ENCODE assay signal across 1 cellular context in the genomic region with DNA sequence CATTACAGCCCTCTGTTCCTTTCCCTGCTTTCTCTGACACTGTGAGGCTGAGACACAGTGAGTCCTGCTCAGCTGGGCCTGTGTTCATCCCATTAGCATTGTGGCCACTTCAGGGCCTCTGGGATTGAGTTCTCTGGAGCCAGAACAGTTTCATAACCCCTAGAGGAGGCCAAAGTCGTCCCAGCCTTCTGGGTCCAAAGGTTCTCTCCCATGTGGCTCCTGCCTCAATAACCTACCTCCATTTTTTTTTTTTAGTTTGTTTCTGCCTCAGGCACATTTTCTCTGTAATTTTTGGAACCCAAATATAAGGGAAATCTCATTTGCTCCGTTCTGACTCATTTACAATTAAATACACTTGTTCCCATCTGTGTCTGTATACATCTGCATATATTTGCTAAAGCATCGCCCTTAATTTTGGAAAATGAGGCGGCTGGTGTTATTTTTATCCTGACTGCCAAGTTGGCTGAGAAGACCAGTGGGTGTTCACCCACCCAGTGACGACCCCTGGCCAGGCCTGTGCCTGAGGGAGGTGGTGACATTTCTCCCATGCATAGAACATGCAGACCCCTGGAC.
TF ChIP-seq lines count a peak whose summit lies in the region.

No MANE protein-coding gene starts in this region.

TF ChIP-seq in HepG2, 621 proteins besides CTCF, POLR2A, EP300 and RAD21 (continued from another document and continues in another):
- TF ChIP-seq, protein P1, sequence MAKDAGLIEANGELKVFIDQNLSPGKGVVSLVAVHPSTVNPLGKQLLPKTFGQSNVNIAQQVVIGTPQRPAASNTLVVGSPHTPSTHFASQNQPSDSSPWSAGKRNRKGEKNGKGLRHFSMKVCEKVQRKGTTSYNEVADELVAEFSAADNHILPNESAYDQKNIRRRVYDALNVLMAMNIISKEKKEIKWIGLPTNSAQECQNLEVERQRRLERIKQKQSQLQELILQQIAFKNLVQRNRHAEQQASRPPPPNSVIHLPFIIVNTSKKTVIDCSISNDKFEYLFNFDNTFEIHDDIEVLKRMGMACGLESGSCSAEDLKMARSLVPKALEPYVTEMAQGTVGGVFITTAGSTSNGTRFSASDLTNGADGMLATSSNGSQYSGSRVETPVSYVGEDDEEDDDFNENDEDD (CRISPR knock-in tag; IDR thresholded peaks at IDR 0.05; ENCODE audit: borderline replicate concordance), result no peak
- TF ChIP-seq CBX2 (IDR thresholded peaks at IDR 0.05; ENCODE audit: low read depth, low read length) (no peak), CBX2 (CRISPR knock-in tag; IDR thresholded peaks at IDR 0.05; ENCODE audit: low read depth) (no peak), ZNF382 (CRISPR knock-in tag; IDR thresholded peaks at IDR 0.05; ENCODE audit: borderline replicate concordance) (no peak), POGZ (CRISPR knock-in tag; IDR thresholded peaks at IDR 0.05) (peak; percentile 61; the same call in 1 of the 2 replicates), ZNF34 (CRISPR knock-in tag; IDR thresholded peaks at IDR 0.05; ENCODE audit: borderline replicate concordance) (no peak), NAIF1 (CRISPR knock-in tag; IDR thresholded peaks at IDR 0.05; ENCODE audit: borderline replicate concordance) (no peak), ZFP41 (CRISPR knock-in tag; IDR thresholded peaks at IDR 0.05; ENCODE audit: borderline replicate concordance) (no peak), IRX3 (CRISPR knock-in tag; IDR thresholded peaks at IDR 0.05; ENCODE audit: borderline replicate concordance, low read depth) (no peak), ZNF549 (CRISPR knock-in tag; IDR thresholded peaks at IDR 0.05) (no peak), CBFB (CRISPR knock-in tag; IDR thresholded peaks at IDR 0.05) (0 out of 2 replicates have a peak, but pooled peaks have one; percentile 20), ZSCAN21 (CRISPR knock-in tag; IDR thresholded peaks at IDR 0.05; ENCODE audit: borderline replicate concordance) (no peak), POLR2AphosphoS5 (IDR thresholded peaks at IDR 0.05; ENCODE audit: low read depth, low read length) (peak; percentile 58), CEBPB (IDR thresholded peaks at IDR 0.05; ENCODE audit: borderline replicate concordance, low read depth, low read length) (peak; percentile 39; the same call in 1 of the 2 replicates), HNRNPL (IDR thresholded peaks at IDR 0.05; ENCODE audit: low read depth, low read length) (no peak), HNRNPK (IDR thresholded peaks at IDR 0.05; ENCODE audit: low read depth, low read length, poor library complexity, severe bottlenecking) (no peak), MBNL3 (CRISPR knock-in tag; conservative IDR thresholded peaks at IDR 0.05) (no peak), KLF15 (CRISPR knock-in tag; IDR thresholded peaks at IDR 0.05; ENCODE audit: borderline replicate concordance) (no peak), PCBP1 (IDR thresholded peaks at IDR 0.05; ENCODE audit: borderline replicate concordance, low read depth, low read length) (no peak), ZNF383 (CRISPR knock-in tag; IDR thresholded peaks at IDR 0.05; ENCODE audit: borderline replicate concordance) (no peak), NFKBIZ (CRISPR knock-in tag; IDR thresholded peaks at IDR 0.05) (no peak; the same call in 1 of the 2 replicates), ZFP37 (CRISPR knock-in tag; IDR thresholded peaks at IDR 0.05; ENCODE audit: borderline replicate concordance) (no peak), ZNF850 (CRISPR knock-in tag; conservative IDR thresholded peaks at IDR 0.05) (no peak), PHF8 (CRISPR knock-in tag; IDR thresholded peaks at IDR 0.05) (0 out of 2 replicates have a peak, but pooled peaks have one; percentile 36)
- TF ChIP-seq, protein P2, sequence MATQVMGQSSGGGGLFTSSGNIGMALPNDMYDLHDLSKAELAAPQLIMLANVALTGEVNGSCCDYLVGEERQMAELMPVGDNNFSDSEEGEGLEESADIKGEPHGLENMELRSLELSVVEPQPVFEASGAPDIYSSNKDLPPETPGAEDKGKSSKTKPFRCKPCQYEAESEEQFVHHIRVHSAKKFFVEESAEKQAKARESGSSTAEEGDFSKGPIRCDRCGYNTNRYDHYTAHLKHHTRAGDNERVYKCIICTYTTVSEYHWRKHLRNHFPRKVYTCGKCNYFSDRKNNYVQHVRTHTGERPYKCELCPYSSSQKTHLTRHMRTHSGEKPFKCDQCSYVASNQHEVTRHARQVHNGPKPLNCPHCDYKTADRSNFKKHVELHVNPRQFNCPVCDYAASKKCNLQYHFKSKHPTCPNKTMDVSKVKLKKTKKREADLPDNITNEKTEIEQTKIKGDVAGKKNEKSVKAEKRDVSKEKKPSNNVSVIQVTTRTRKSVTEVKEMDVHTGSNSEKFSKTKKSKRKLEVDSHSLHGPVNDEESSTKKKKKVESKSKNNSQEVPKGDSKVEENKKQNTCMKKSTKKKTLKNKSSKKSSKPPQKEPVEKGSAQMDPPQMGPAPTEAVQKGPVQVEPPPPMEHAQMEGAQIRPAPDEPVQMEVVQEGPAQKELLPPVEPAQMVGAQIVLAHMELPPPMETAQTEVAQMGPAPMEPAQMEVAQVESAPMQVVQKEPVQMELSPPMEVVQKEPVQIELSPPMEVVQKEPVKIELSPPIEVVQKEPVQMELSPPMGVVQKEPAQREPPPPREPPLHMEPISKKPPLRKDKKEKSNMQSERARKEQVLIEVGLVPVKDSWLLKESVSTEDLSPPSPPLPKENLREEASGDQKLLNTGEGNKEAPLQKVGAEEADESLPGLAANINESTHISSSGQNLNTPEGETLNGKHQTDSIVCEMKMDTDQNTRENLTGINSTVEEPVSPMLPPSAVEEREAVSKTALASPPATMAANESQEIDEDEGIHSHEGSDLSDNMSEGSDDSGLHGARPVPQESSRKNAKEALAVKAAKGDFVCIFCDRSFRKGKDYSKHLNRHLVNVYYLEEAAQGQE (IDR thresholded peaks at IDR 0.05; ENCODE audit: borderline replicate concordance in 1 of 2, low read depth in 1 of 2, low read length in 2 of 2), result no peak
- TF ChIP-seq, protein P3, sequence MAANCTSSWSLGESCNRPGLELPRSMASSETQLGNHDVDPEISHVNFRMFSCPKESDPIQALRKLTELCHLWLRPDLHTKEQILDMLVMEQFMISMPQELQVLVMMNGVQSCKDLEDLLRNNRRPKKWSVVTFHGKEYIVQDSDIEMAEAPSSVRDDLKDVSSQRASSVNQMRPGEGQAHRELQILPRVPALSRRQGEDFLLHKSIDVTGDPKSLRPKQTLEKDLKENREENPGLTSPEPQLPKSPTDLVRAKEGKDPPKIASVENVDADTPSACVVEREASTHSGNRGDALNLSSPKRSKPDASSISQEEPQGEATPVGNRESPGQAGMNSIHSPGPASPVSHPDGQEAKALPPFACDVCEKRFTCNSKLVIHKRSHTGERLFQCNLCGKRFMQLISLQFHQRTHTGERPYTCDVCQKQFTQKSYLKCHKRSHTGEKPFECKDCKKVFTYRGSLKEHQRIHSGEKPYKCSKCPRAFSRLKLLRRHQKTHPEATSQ (CRISPR knock-in tag; IDR thresholded peaks at IDR 0.05; ENCODE audit: borderline replicate concordance), result no peak
- TF ChIP-seq, protein P4, sequence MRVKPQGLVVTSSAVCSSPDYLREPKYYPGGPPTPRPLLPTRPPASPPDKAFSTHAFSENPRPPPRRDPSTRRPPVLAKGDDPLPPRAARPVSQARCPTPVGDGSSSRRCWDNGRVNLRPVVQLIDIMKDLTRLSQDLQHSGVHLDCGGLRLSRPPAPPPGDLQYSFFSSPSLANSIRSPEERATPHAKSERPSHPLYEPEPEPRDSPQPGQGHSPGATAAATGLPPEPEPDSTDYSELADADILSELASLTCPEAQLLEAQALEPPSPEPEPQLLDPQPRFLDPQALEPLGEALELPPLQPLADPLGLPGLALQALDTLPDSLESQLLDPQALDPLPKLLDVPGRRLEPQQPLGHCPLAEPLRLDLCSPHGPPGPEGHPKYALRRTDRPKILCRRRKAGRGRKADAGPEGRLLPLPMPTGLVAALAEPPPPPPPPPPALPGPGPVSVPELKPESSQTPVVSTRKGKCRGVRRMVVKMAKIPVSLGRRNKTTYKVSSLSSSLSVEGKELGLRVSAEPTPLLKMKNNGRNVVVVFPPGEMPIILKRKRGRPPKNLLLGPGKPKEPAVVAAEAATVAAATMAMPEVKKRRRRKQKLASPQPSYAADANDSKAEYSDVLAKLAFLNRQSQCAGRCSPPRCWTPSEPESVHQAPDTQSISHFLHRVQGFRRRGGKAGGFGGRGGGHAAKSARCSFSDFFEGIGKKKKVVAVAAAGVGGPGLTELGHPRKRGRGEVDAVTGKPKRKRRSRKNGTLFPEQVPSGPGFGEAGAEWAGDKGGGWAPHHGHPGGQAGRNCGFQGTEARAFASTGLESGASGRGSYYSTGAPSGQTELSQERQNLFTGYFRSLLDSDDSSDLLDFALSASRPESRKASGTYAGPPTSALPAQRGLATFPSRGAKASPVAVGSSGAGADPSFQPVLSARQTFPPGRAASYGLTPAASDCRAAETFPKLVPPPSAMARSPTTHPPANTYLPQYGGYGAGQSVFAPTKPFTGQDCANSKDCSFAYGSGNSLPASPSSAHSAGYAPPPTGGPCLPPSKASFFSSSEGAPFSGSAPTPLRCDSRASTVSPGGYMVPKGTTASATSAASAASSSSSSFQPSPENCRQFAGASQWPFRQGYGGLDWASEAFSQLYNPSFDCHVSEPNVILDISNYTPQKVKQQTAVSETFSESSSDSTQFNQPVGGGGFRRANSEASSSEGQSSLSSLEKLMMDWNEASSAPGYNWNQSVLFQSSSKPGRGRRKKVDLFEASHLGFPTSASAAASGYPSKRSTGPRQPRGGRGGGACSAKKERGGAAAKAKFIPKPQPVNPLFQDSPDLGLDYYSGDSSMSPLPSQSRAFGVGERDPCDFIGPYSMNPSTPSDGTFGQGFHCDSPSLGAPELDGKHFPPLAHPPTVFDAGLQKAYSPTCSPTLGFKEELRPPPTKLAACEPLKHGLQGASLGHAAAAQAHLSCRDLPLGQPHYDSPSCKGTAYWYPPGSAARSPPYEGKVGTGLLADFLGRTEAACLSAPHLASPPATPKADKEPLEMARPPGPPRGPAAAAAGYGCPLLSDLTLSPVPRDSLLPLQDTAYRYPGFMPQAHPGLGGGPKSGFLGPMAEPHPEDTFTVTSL (CRISPR knock-in tag; IDR thresholded peaks at IDR 0.05; ENCODE audit: borderline replicate concordance), result 0 out of 2 replicates have a peak, but pooled peaks have one; percentile 47
- TF ChIP-seq, protein P5, sequence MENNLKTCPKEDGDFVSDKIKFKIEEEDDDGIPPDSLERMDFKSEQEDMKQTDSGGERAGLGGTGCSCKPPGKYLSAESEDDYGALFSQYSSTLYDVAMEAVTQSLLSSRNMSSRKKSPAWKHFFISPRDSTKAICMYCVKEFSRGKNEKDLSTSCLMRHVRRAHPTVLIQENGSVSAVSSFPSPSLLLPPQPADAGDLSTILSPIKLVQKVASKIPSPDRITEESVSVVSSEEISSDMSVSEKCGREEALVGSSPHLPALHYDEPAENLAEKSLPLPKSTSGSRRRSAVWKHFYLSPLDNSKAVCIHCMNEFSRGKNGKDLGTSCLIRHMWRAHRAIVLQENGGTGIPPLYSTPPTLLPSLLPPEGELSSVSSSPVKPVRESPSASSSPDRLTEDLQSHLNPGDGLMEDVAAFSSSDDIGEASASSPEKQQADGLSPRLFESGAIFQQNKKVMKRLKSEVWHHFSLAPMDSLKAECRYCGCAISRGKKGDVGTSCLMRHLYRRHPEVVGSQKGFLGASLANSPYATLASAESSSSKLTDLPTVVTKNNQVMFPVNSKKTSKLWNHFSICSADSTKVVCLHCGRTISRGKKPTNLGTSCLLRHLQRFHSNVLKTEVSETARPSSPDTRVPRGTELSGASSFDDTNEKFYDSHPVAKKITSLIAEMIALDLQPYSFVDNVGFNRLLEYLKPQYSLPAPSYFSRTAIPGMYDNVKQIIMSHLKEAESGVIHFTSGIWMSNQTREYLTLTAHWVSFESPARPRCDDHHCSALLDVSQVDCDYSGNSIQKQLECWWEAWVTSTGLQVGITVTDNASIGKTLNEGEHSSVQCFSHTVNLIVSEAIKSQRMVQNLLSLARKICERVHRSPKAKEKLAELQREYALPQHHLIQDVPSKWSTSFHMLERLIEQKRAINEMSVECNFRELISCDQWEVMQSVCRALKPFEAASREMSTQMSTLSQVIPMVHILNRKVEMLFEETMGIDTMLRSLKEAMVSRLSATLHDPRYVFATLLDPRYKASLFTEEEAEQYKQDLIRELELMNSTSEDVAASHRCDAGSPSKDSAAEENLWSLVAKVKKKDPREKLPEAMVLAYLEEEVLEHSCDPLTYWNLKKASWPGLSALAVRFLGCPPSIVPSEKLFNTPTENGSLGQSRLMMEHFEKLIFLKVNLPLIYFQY (CRISPR knock-in tag; IDR thresholded peaks at IDR 0.05; ENCODE audit: borderline replicate concordance), result peak; percentile 62
- TF ChIP-seq, protein P6, sequence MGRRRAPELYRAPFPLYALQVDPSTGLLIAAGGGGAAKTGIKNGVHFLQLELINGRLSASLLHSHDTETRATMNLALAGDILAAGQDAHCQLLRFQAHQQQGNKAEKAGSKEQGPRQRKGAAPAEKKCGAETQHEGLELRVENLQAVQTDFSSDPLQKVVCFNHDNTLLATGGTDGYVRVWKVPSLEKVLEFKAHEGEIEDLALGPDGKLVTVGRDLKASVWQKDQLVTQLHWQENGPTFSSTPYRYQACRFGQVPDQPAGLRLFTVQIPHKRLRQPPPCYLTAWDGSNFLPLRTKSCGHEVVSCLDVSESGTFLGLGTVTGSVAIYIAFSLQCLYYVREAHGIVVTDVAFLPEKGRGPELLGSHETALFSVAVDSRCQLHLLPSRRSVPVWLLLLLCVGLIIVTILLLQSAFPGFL (CRISPR knock-in tag; IDR thresholded peaks at IDR 0.05), result no peak
- TF ChIP-seq, protein P7, sequence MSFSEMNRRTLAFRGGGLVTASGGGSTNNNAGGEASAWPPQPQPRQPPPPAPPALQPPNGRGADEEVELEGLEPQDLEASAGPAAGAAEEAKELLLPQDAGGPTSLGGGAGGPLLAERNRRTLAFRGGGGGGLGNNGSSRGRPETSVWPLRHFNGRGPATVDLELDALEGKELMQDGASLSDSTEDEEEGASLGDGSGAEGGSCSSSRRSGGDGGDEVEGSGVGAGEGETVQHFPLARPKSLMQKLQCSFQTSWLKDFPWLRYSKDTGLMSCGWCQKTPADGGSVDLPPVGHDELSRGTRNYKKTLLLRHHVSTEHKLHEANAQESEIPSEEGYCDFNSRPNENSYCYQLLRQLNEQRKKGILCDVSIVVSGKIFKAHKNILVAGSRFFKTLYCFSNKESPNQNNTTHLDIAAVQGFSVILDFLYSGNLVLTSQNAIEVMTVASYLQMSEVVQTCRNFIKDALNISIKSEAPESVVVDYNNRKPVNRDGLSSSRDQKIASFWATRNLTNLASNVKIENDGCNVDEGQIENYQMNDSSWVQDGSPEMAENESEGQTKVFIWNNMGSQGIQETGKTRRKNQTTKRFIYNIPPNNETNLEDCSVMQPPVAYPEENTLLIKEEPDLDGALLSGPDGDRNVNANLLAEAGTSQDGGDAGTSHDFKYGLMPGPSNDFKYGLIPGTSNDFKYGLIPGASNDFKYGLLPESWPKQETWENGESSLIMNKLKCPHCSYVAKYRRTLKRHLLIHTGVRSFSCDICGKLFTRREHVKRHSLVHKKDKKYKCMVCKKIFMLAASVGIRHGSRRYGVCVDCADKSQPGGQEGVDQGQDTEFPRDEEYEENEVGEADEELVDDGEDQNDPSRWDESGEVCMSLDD (CRISPR knock-in tag; IDR thresholded peaks at IDR 0.05; ENCODE audit: borderline replicate concordance), result no peak
